Comparison of ENCODE assay signal across 25 cellular contexts in the genomic region with DNA sequence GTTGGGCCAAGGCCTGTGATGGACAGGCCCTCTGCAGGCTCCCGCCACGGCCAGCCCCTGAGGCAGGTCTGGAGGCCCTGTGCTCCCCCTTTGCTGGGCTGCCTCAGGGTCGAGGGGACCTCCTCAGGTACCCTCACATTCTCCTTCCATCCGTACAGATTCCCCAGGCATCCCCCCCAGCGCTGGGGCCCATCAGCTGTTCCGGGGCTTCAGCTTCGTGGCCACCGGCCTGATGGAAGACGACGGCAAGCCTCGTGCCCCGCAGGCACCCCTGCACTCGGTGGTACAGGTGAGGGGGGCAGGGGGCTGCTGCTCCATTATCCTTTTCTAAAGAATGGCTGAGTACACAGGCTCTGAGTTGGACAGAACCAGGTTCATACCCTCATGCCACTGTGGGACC. TPM values are rescaled to one million over a fixed set of nuclear protein-coding genes. Genes with fewer than 3 reads are reported as not detected.
DNase-seq lines count a peak whose midpoint lies in the region; ATAC-seq, FAIRE-seq and TF ChIP-seq lines count a peak whose summit lies in the region.
"Had no signal": no experiment of that assay in that cellular context is flagged by ENCODE, and none has a peak within 500 bp of the region (broad histone marks: within the 10 kb centered on the region; RNA-seq: fewer than 3 reads in every experiment).

No MANE protein-coding gene starts in this region.

- no peaks in the 10 kb centered on the region for H4K20me1 ChIP-seq in K562 (replicated peaks; ENCODE audit: control insufficient read depth, insufficient read depth, low read length)

- no peak for ATAC-seq in stimulated activated naive CD8-positive, alpha-beta T cell treated with anti-CD3 and anti-CD28 coated beads, Interleukin-15, Interleukin-2, amounts not matched to agents 100 U/mL and 50 U/mL, for 24 hours
- ATAC-seq in K562: no peak
- ATAC-seq: GM12878 had no signal

- intact Hi-C loops in K562 (cut with micrococcal nuclease) (no loop called here), esophagus muscularis mucosa (cut with DNase I) (no loop called here)

- no peaks in the 10 kb centered on the region for H3K9me1 ChIP-seq in K562 (ENCODE audit: control insufficient read depth, insufficient read depth, low read length)

- TF ChIP-seq POLR2A in K562 (conservative IDR thresholded peaks at IDR 0.05): no peak
- no peak for TF ChIP-seq POLR2A in esophagus muscularis mucosa (IDR thresholded peaks at IDR 0.05; ENCODE audit: low read depth)

- DNase-seq in stimulated activated naive CD8-positive, alpha-beta T cell treated with anti-CD3 and anti-CD28 coated beads, Interleukin-15, Interleukin-2, amounts not matched to agents 100 U/mL and 50 U/mL, for 24 hours: no peak
- DNase-seq in K562 (ENCODE audit: extremely low read depth in 1 of 4, low spot score in 3 of 4) (no peak), esophagus muscularis mucosa (ENCODE audit: extremely low spot score) (no peak), iPS-NIHi11 (ENCODE audit: low spot score) (no peak), SK-N-DZ (ENCODE audit: low spot score) (no peak)
- DNase-seq: CD8-positive, alpha-beta memory T cell; DMS 273 treated with DMSO at 0.1 percent for 48 hours; DMS79; EL; GDM1; HCEC 1CT; NCI-H1048; NCI-H1417; NCI-H1694 treated with DMSO at 0.1 percent for 48 hours; NCI-H2081; NCI-H2227 treated with DMSO at 0.1 percent for 48 hours; NCI-H69; RPMI8226; SHP77 had no signal

- peak overlapping the region; percentile 76 for H3K27ac Mint-ChIP-seq in stimulated activated naive CD8-positive, alpha-beta T cell treated with anti-CD3 and anti-CD28 coated beads, Interleukin-15, Interleukin-2, amounts not matched to agents 100 ng/mL and 50 ng/mL, for 24 hours
- H3K27ac Mint-ChIP-seq: IgD-negative memory B cell had no signal

- H3K9me3 ChIP-seq in K562 (replicated peaks; ENCODE audit: control insufficient read depth, insufficient read depth, low read depth, low read length): no peaks in the 10 kb centered on the region
- H3K9me3 ChIP-seq in neutrophil: no peaks in the 10 kb centered on the region
- H3K9me3 ChIP-seq in esophagus muscularis mucosa: no peaks in the 10 kb centered on the region

- no peak overlapping the region for H2AFZ ChIP-seq in K562 (ENCODE audit: low read depth, low read length)

- POLR2A ChIA-PET in K562 (lab: Yijun Ruan, JAX): interaction anchor here (1.0 to 1.6 kb wide), 4 partner anchors 18 to 134 kb away, joined by 3 to 5 read pairs (median 4); no protein-coding TSS in a partner anchor

- 81% methylated on average over 13 of the region's 13 CpGs for WGBS in K562 (ENCODE audit: insufficient coverage, low coverage, missing lambda C conversion rate)
- WGBS in esophagus muscularis mucosa: 94% methylated on average over 9 of the region's 13 CpGs

- peaks cover 75% of the 10 kb centered on the region for H3K36me3 Mint-ChIP-seq in stimulated activated naive CD8-positive, alpha-beta T cell treated with anti-CD3 and anti-CD28 coated beads, Interleukin-15, Interleukin-2, amounts not matched to agents 100 ng/mL and 50 ng/mL, for 24 hours (ENCODE audit: low read depth)

- no peaks in the 10 kb centered on the region for H3K79me2 ChIP-seq in K562 (ENCODE audit: control insufficient read depth, insufficient read depth, low read length)

- H3K9ac ChIP-seq in K562 (ENCODE audit: insufficient read depth in 1 of 2, low read depth in 2 of 2, low read length in 2 of 2): peak overlapping the region in 1 of 2 experiments; percentile 22; a peak in 1 of 4 replicates

- peaks cover 0 to 18% of the 10 kb centered on the region in 2 experiments; a peak in 3 of 5 replicates for H3K4me1 ChIP-seq in K562 (replicated peaks in 1 of 2; ENCODE audit: control insufficient read depth in 2 of 2, insufficient read depth in 2 of 2, low read length in 2 of 2)
- peaks cover 7 to 8% of the 10 kb centered on the region in 2 experiments for H3K4me1 ChIP-seq in neutrophil (ENCODE audit: control insufficient read depth in 1 of 2, insufficient read depth in 1 of 2, low read depth in 1 of 2, low read length in 1 of 2)
- no peaks in the 10 kb centered on the region for H3K4me1 ChIP-seq in esophagus muscularis mucosa

- H3K27me3 ChIP-seq in K562 (ENCODE audit: control insufficient read depth in 2 of 2, insufficient read depth in 2 of 2, low read length in 2 of 2) (no peaks in the 10 kb centered on the region), neutrophil (no peaks in the 10 kb centered on the region), esophagus muscularis mucosa (no peaks in the 10 kb centered on the region)

- H3K4me3 Mint-ChIP-seq in stimulated activated naive CD8-positive, alpha-beta T cell treated with anti-CD3 and anti-CD28 coated beads, Interleukin-15, Interleukin-2, amounts not matched to agents 100 ng/mL and 50 ng/mL, for 24 hours: no peak overlapping the region
- H3K4me3 Mint-ChIP-seq: CD8-positive, alpha-beta memory T cell; IgD-negative memory B cell had no signal

- no peak for TF ChIP-seq RAD21 in K562 (CRISPR knock-in tag; conservative IDR thresholded peaks at IDR 0.05 in 1 of 2, IDR thresholded peaks at IDR 0.05 in 1 of 2)

- H3K4me3 ChIP-seq in K562: no peak overlapping the region
- H3K4me3 ChIP-seq in neutrophil (ENCODE audit: low read depth in 1 of 2, low read length in 1 of 2): no peak overlapping the region
- H3K4me3 ChIP-seq in esophagus muscularis mucosa: no peak overlapping the region
- H3K4me3 ChIP-seq: GM12878 had no signal

- no peaks in the 10 kb centered on the region for H3K9me3 Mint-ChIP-seq in stimulated activated naive CD8-positive, alpha-beta T cell treated with anti-CD3 and anti-CD28 coated beads, Interleukin-15, Interleukin-2, amounts not matched to agents 100 ng/mL and 50 ng/mL, for 24 hours
- H3K9me3 Mint-ChIP-seq: CD8-positive, alpha-beta memory T cell; IgD-negative memory B cell had no signal

- peaks cover 38% of the 10 kb centered on the region for H3K4me1 Mint-ChIP-seq in stimulated activated naive CD8-positive, alpha-beta T cell treated with anti-CD3 and anti-CD28 coated beads, Interleukin-15, Interleukin-2, amounts not matched to agents 100 ng/mL and 50 ng/mL, for 24 hours (ENCODE audit: low read depth)

- in situ Hi-C loops in K562 (cut with MboI): no loop called here

- TF ChIP-seq CTCF in K562 (IDR thresholded peaks at IDR 0.05 in 2 of 3, conservative IDR thresholded peaks at IDR 0.05 in 1 of 3; ENCODE audit: insufficient read depth in 2 of 3, low read depth in 1 of 3, low read length in 3 of 3): no peak
- TF ChIP-seq CTCF in neutrophil (IDR thresholded peaks at IDR 0.05): no peak
- no peak for TF ChIP-seq CTCF in esophagus muscularis mucosa (IDR thresholded peaks at IDR 0.05)

- BruUV-seq in K562 (replicated peaks; lab: Mats Ljungman, UMichigan): no TSS peak

- H3K27me3 Mint-ChIP-seq in stimulated activated naive CD8-positive, alpha-beta T cell treated with anti-CD3 and anti-CD28 coated beads, Interleukin-15, Interleukin-2, amounts not matched to agents 100 ng/mL and 50 ng/mL, for 24 hours: no peaks in the 10 kb centered on the region
- H3K27me3 Mint-ChIP-seq: CD8-positive, alpha-beta memory T cell; IgD-negative memory B cell had no signal

- H3K4me2 ChIP-seq in K562 (ENCODE audit: insufficient read depth, low read length): no peak overlapping the region

- no peak for TF ChIP-seq EP300 in K562 (IDR thresholded peaks at IDR 0.05; ENCODE audit: low read length)
- TF ChIP-seq EP300 in esophagus muscularis mucosa (IDR thresholded peaks at IDR 0.05): no peak

- H3K36me3 ChIP-seq in K562 (ENCODE audit: control insufficient read depth, insufficient read depth, low read length) (peaks cover 85% of the 10 kb centered on the region), neutrophil (peaks cover 100% of the 10 kb centered on the region), esophagus muscularis mucosa (peaks cover 0 to 9% (median 5%) of the 10 kb centered on the region in 4 donors)

- H3K27ac ChIP-seq in K562 (ENCODE audit: extremely low read depth, low read depth, low read length): no peak overlapping the region
- peak overlapping the region; percentile 43 for H3K27ac ChIP-seq in neutrophil
- H3K27ac ChIP-seq in esophagus muscularis mucosa (replicated peaks in 1 of 4): no peak overlapping the region
- H3K27ac ChIP-seq: C4-2B had no signal

- CTCF ChIA-PET in K562 (lab: Yijun Ruan, JAX; ENCODE audit: low intra/inter-chr PET ratio): no interaction called here

- FAIRE-seq in K562 (lab: Jason Lieb, UNC): no peak
- FAIRE-seq: GM12878, H1 had no signal

TF ChIP-seq in K562, 482 proteins besides CTCF, POLR2A, EP300 and RAD21:
- peak; percentile 30; the same call in 1 of the 2 replicates for TF ChIP-seq POLR2G (IDR thresholded peaks at IDR 0.05; ENCODE audit: low read depth, low read length)
- no peak for TF ChIP-seq ATF7 (IDR thresholded peaks at IDR 0.05)
- TF ChIP-seq TARDBP (IDR thresholded peaks at IDR 0.05): no peak
- no peak for TF ChIP-seq PURB (CRISPR knock-in tag; IDR thresholded peaks at IDR 0.05; ENCODE audit: low read depth)
- peak; percentile 60 for TF ChIP-seq RBM22 (IDR thresholded peaks at IDR 0.05; ENCODE audit: low read depth, low read length, poor library complexity, severe bottlenecking)
TF ChIP-seq in K562: peak in this region for 2.

RNA-seq across cellular contexts. Expression of a gene that starts 29.1 kb away (rescaled TPM):
- total RNA-seq in K562 (2011; cell fraction: chromatin; rRNA removed; ENCODE audit: low replicate concordance): 64.2 and 141 TPM in 2 replicates
- total RNA-seq in K562 (2011; cell fraction: nucleolus; rRNA removed): 77.4 and 79.9 TPM in 2 replicates
- 68.8 and 76.8 TPM in 2 replicates for total RNA-seq in K562 (2011; cell fraction: nucleoplasm; rRNA removed)
- total RNA-seq in K562 (2014; rRNA removed) (54.8 and 67.3 TPM in 2 replicates), K562 (2014; rRNA removed; fragmentation: Illumina TruSeq; extraction: Trizol) (25.7 and 30.1 TPM in 2 replicates), K562 (2015; rRNA removed; fragmentation: Illumina TruSeq; extraction: Trizol) (40.5 and 44.4 TPM in 2 replicates), K562 (2021) (61.0 and 62.4 TPM in 2 replicates), esophagus muscularis mucosa (10 to 100 TPM in 1 of 4 donors, 1 to 10 TPM in 3; 7.0 to 16.7 (median 8.7) TPM)
- polyA plus RNA-seq in K562 (2011; rRNA removed) (33.0 and 33.1 TPM in 2 replicates), K562 (2014; fragmentation: Illumina TruSeq; extraction: Trizol) (46.3 and 49.0 TPM in 2 replicates), K562 (2014; fragmentation: Nextera tagmentation; extraction: Ambion mirVana) (1 to 10 TPM; 2.4 to 2.9 TPM), K562 (2014; rRNA removed) (35.5 and 36.9 TPM in 2 replicates)
- polyA plus RNA-seq in K562 (2011; cell fraction: cytosol; rRNA removed): 33.1 and 54.6 TPM in 2 replicates
- 41.1 and 53.3 TPM in 2 replicates for polyA plus RNA-seq in K562 (2011; cell fraction: nucleus; rRNA removed)
- 49.6 and 51.4 TPM in 2 replicates for polyA plus RNA-seq in K562 (2012)
- polyA minus RNA-seq in K562 (2011; rRNA and poly(A)+ RNA removed): 30.0 and 44.2 TPM in 2 replicates
- polyA minus RNA-seq in K562 (2011; cell fraction: cytosol; rRNA and poly(A)+ RNA removed): 40.6 and 44.9 TPM in 2 replicates
- 22.8 and 34.9 TPM in 2 replicates for polyA minus RNA-seq in K562 (2011; cell fraction: nucleus; rRNA and poly(A)+ RNA removed)
- 9.8 and 13.7 TPM in 2 replicates for polyA plus RNA-seq in SK-N-DZ (2014; cell fraction: cytosol; rRNA removed)
- 8.9 and 15.9 TPM in 2 replicates for polyA plus RNA-seq in SK-N-DZ (2014; cell fraction: nucleus; rRNA removed)
